ENCODE assay signal across 20 cellular contexts in the genomic region with DNA sequence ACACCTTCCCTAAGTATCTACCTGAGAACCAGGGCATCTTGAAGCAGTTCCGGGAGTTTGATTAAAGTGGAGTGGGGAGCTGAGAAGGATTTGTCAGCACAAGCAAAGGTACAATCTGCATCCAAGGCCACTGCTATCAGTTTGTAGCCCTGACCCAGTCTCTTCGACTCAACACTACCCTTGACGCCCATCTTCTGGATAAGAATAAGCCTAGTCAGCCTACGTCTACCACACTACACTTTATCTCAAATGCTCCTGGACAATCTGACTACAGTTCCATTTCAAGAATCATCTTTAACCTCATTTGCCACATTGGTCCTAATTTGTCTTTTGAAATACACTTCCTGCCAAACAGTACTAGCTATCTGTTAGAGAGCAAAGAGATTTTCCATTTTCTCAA.
DNase-seq lines count a peak whose midpoint lies in the region; ATAC-seq, FAIRE-seq and TF ChIP-seq lines count a peak whose summit lies in the region.
"Had no signal": no experiment of that assay in that cellular context is flagged by ENCODE, and none has a peak within 500 bp of the region (broad histone marks: within the 10 kb centered on the region; RNA-seq: fewer than 3 reads in every experiment).

No MANE protein-coding gene starts in this region.

- no peak for TF ChIP-seq EP300 in K562 (IDR thresholded peaks at IDR 0.05; ENCODE audit: low read length)
- no peak for TF ChIP-seq EP300 in esophagus muscularis mucosa (IDR thresholded peaks at IDR 0.05)

- no peak overlapping the region for H3K23ac ChIP-seq in neuronal stem cell (ENCODE audit: low read depth, low read length, poor library complexity)

- TF ChIP-seq POLR2A in K562 (conservative IDR thresholded peaks at IDR 0.05) = no peak
- TF ChIP-seq POLR2A in esophagus muscularis mucosa (IDR thresholded peaks at IDR 0.05; ENCODE audit: low read depth) = no peak

- no peak overlapping the region for H2BK12ac ChIP-seq in neuronal stem cell (ENCODE audit: low read length)

- no peak overlapping the region for H3K4me3 ChIP-seq in K562
- H3K4me3 ChIP-seq in esophagus muscularis mucosa = no peak overlapping the region
- H3K4me3 ChIP-seq in neuronal stem cell (ENCODE audit: low read length in 2 of 2) = no peak overlapping the region
- H3K4me3 ChIP-seq: A549; BLaER1 treated with 17β-estradiol and CSF1 and Interleukin-3, amounts not matched to agents 10 nM and 100 nM had no signal

- no peak overlapping the region for H2BK120ac ChIP-seq in neuronal stem cell (ENCODE audit: low read depth, low read length)

- TF ChIP-seq RAD21 in K562 (CRISPR knock-in tag; conservative IDR thresholded peaks at IDR 0.05 in 1 of 2, IDR thresholded peaks at IDR 0.05 in 1 of 2) = no peak

- TF ChIP-seq CTCF in K562 (IDR thresholded peaks at IDR 0.05 in 2 of 3, conservative IDR thresholded peaks at IDR 0.05 in 1 of 3; ENCODE audit: insufficient read depth in 2 of 3, low read depth in 1 of 3, low read length in 3 of 3) (no peak), esophagus muscularis mucosa (IDR thresholded peaks at IDR 0.05) (no peak)

- H3K79me2 ChIP-seq in K562 (ENCODE audit: control insufficient read depth, insufficient read depth, low read length) = no peaks in the 10 kb centered on the region

- CTCF ChIA-PET in K562 (lab: Yijun Ruan, JAX; ENCODE audit: low intra/inter-chr PET ratio) = no interaction called here

- in situ Hi-C loops in K562 (cut with MboI) = no loop called here

- FAIRE-seq in K562 (lab: Jason Lieb, UNC) (no peak), urothelium cell line (lab: Jason Lieb, UNC) (peak; percentile 62)
- FAIRE-seq: A549, D721Med, G401.6, GM12891, GM19239 had no signal

- intact Hi-C loops in K562 (cut with micrococcal nuclease) = loop anchor here (10.0 kb wide), 1 partner anchor 53 kb away; no protein-coding TSS in a partner anchor
- intact Hi-C loops in esophagus muscularis mucosa (cut with DNase I) = no loop called here

- H2BK15ac ChIP-seq in neuronal stem cell (ENCODE audit: low read length) = no peak overlapping the region

- POLR2A ChIA-PET in K562 (lab: Yijun Ruan, JAX) = interaction anchor here (0.8 kb wide), 1 partner anchor 334 kb away, joined by 3 read pairs; no protein-coding TSS in a partner anchor

- H3K4me1 ChIP-seq in K562 (replicated peaks in 1 of 2; ENCODE audit: control insufficient read depth in 2 of 2, insufficient read depth in 2 of 2, low read length in 2 of 2) (peaks cover 0 to 15% of the 10 kb centered on the region in 2 experiments; a peak in 2 of 5 replicates), esophagus muscularis mucosa (no peaks in the 10 kb centered on the region), neuronal stem cell (ENCODE audit: control insufficient read depth in 2 of 2, insufficient read depth in 1 of 2, low read depth in 1 of 2, low read length in 2 of 2) (no peaks in the 10 kb centered on the region)
- H3K4me1 ChIP-seq: A549, Caco-2 had no signal

- WGBS in K562 (ENCODE audit: insufficient coverage, low coverage, missing lambda C conversion rate) = 26% methylated on average over 4 of the region's 4 CpGs
- 80% methylated on average over 4 of the region's 4 CpGs for WGBS in esophagus muscularis mucosa
- no CpG with 5 or more reads among the region's 4 CpGs for WGBS in neuronal stem cell (ENCODE audit: extremely low coverage in 2 of 2, insufficient read length in 2 of 2, insufficient replicate concordance in 1 of 2), 2 donors

- H3K9ac ChIP-seq in K562 (ENCODE audit: insufficient read depth in 1 of 2, low read depth in 2 of 2, low read length in 2 of 2) (no peak overlapping the region), neuronal stem cell (ENCODE audit: low read depth, low read length, poor library complexity) (no peak overlapping the region)
- H3K9ac ChIP-seq: BLaER1 treated with 17β-estradiol and CSF1 and Interleukin-3, amounts not matched to agents 10 nM and 100 nM had no signal

- H2AFZ ChIP-seq in K562 (ENCODE audit: low read depth, low read length) (0 out of 2 replicates have a peak overlapping the region, but pooled peaks have one; percentile 1), neuronal stem cell (ENCODE audit: low read length) (no peak overlapping the region)

- H2AK5ac ChIP-seq in neuronal stem cell (ENCODE audit: low read depth, low read length) = no peak overlapping the region

- no TSS peak for BruUV-seq in K562 (replicated peaks; lab: Mats Ljungman, UMichigan)

- H3K18ac ChIP-seq in neuronal stem cell (ENCODE audit: low read length) = no peak overlapping the region

- H3K27me3 ChIP-seq in K562 (ENCODE audit: control insufficient read depth in 2 of 2, insufficient read depth in 2 of 2, low read length in 2 of 2) (no peaks in the 10 kb centered on the region), esophagus muscularis mucosa (no peaks in the 10 kb centered on the region), neuronal stem cell (ENCODE audit: control insufficient read depth in 3 of 3, insufficient read depth in 3 of 3, low read depth in 1 of 3, low read length in 3 of 3) (no peaks in the 10 kb centered on the region)
- H3K27me3 ChIP-seq: BLaER1 treated with 17β-estradiol and CSF1 and Interleukin-3, amounts not matched to agents 10 nM and 100 nM had no signal

- no peaks in the 10 kb centered on the region for H3K79me1 ChIP-seq in neuronal stem cell (ENCODE audit: low read depth, low read length)

- no peak overlapping the region for H2BK5ac ChIP-seq in neuronal stem cell (ENCODE audit: low read length)

- H3K9me3 ChIP-seq in K562 (replicated peaks; ENCODE audit: control insufficient read depth, insufficient read depth, low read depth, low read length) = no peaks in the 10 kb centered on the region; the same call in 1 of the 2 replicates
- no peaks in the 10 kb centered on the region for H3K9me3 ChIP-seq in esophagus muscularis mucosa
- no peaks in the 10 kb centered on the region for H3K9me3 ChIP-seq in neuronal stem cell (replicated peaks in 1 of 2; ENCODE audit: control insufficient read depth in 2 of 2, insufficient read depth in 1 of 2, low read depth in 1 of 2, low read length in 2 of 2)
- H3K9me3 ChIP-seq: A549, Caco-2 had no signal

- H4K91ac ChIP-seq in neuronal stem cell (ENCODE audit: low read depth, low read length, poor library complexity) = no peak overlapping the region

- H3K27ac ChIP-seq in K562 (ENCODE audit: extremely low read depth, low read depth, low read length) = no peak overlapping the region
- no peak overlapping the region for H3K27ac ChIP-seq in esophagus muscularis mucosa (replicated peaks in 1 of 4)
- H3K27ac ChIP-seq in neuronal stem cell (replicated peaks; ENCODE audit: low read length) = no peak overlapping the region
- H3K27ac ChIP-seq: 22Rv1; A549; BLaER1 treated with 17β-estradiol and CSF1 and Interleukin-3, amounts not matched to agents 10 nM and 100 nM; C4-2B had no signal

- H3K4ac ChIP-seq in neuronal stem cell (ENCODE audit: low read length) = no peak overlapping the region

- peak; percentile 67; the same call in 2 of the 3 replicates for ATAC-seq in K562
- no peak for ATAC-seq in HG03196 (IDR thresholded peaks at IDR 0.05; ENCODE audit: unreplicated experiment)
- ATAC-seq: A549; CD8-positive, alpha-beta T cell had no signal

- H3K4me2 ChIP-seq in K562 (ENCODE audit: insufficient read depth, low read length) = no peak overlapping the region
- H3K4me2 ChIP-seq in neuronal stem cell (ENCODE audit: insufficient read depth, low read length, poor library complexity, severe bottlenecking) = no peak overlapping the region
- H3K4me2 ChIP-seq: A549; BLaER1 treated with 17β-estradiol and CSF1 and Interleukin-3, amounts not matched to agents 10 nM and 100 nM had no signal

- no peaks in the 10 kb centered on the region for H4K20me1 ChIP-seq in K562 (replicated peaks; ENCODE audit: control insufficient read depth, insufficient read depth, low read length)
- H4K20me1 ChIP-seq: BLaER1 treated with 17β-estradiol and CSF1 and Interleukin-3, amounts not matched to agents 10 nM and 100 nM had no signal

- no peak overlapping the region for H4K8ac ChIP-seq in neuronal stem cell (ENCODE audit: low read depth, low read length)

- DNase-seq in K562 (ENCODE audit: extremely low read depth in 1 of 4, low spot score in 3 of 4) (peak in 1 of 4 experiments; percentile 21), esophagus muscularis mucosa (ENCODE audit: extremely low spot score) (peak; percentile 74), urothelium cell line (ENCODE audit: low spot score) (no peak), neuronal stem cell (ENCODE audit: low spot score) (no peak)
- DNase-seq: AML-193; Caco-2; Calu3; CD4-positive, alpha-beta T cell; CD8-positive, alpha-beta T cell; DMS79 treated with DMSO at 0.1 percent for 48 hours; GF-D8 had no signal

- H3K9me1 ChIP-seq in K562 (ENCODE audit: control insufficient read depth, insufficient read depth, low read length) = no peaks in the 10 kb centered on the region

- H3K36me3 ChIP-seq in K562 (ENCODE audit: control insufficient read depth, insufficient read depth, low read length) (no peaks in the 10 kb centered on the region), esophagus muscularis mucosa (no peaks in the 10 kb centered on the region), neuronal stem cell (replicated peaks in 1 of 2; ENCODE audit: control insufficient read depth in 2 of 2, insufficient read depth in 2 of 2, low read length in 2 of 2) (no peaks in the 10 kb centered on the region)
- H3K36me3 ChIP-seq: BLaER1 treated with 17β-estradiol and CSF1 and Interleukin-3, amounts not matched to agents 10 nM and 100 nM had no signal

- no peak overlapping the region for H3K14ac ChIP-seq in neuronal stem cell (ENCODE audit: low read length)

TF ChIP-seq in K562, 482 proteins besides CTCF, POLR2A, EP300 and RAD21 (continues in another document):
- 0 out of 2 replicates have a peak, but pooled peaks have one; percentile 3 for TF ChIP-seq ZNF316 (IDR thresholded peaks at IDR 0.05)
- 0 out of 2 replicates have a peak, but pooled peaks have one; percentile 23 for TF ChIP-seq MAFG (tag; conservative IDR thresholded peaks at IDR 0.05)
- TF ChIP-seq CBFA2T3 (IDR thresholded peaks at IDR 0.05) = 0 out of 2 replicates have a peak, but pooled peaks have one; percentile 7
- peak; percentile 43 for TF ChIP-seq C11orf30 (IDR thresholded peaks at IDR 0.05; ENCODE audit: low read depth)
- TF ChIP-seq NFE2 (IDR thresholded peaks at IDR 0.05; ENCODE audit: low read depth) = peak; percentile 70
- TF ChIP-seq, protein P1, sequence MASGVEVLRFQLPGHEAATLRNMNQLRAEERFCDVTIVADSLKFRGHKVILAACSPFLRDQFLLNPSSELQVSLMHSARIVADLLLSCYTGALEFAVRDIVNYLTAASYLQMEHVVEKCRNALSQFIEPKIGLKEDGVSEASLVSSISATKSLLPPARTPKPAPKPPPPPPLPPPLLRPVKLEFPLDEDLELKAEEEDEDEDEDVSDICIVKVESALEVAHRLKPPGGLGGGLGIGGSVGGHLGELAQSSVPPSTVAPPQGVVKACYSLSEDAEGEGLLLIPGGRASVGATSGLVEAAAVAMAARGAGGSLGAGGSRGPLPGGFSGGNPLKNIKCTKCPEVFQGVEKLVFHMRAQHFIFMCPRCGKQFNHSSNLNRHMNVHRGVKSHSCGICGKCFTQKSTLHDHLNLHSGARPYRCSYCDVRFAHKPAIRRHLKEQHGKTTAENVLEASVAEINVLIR (CRISPR knock-in tag; IDR thresholded peaks at IDR 0.05) = no peak
- peak; percentile 40; the same call in 1 of the 2 replicates for TF ChIP-seq MAFF (IDR thresholded peaks at IDR 0.05; ENCODE audit: low read length)
- peak; percentile 41; the same call in 1 of the 2 replicates for TF ChIP-seq CREM (IDR thresholded peaks at IDR 0.05; ENCODE audit: low read depth)
